ENCODE assay signal across 7 cellular contexts in the genomic region with DNA sequence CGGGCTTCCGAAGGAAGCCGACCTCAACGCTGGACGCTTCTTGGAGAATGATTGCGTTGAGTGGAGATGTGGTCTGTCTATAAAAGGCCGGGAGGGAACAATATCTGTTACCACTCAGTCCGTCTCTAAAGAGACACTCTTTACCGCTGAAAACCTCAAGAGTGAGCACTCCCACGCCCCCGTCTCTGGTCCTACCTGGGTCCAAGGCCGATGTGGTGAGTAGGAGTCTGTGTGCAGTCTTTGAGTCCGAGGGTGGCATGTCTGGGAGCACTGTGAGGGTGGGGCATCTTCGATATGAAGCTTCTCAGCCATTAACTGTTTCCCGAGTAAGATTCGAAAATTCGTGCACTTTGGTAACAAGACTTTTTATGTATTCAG. TPM values are rescaled to one million over a fixed set of nuclear protein-coding genes. Genes with fewer than 3 reads are reported as not detected.
DNase-seq lines count a peak whose midpoint lies in the region; ATAC-seq and TF ChIP-seq lines count a peak whose summit lies in the region.

No MANE protein-coding gene starts in this region.

- H3K27ac ChIP-seq in coronary artery: peak overlapping the region; percentile 51 to 81

- peak overlapping the region; percentile 82 to 86 (median 84) for H3K4me3 Mint-ChIP-seq in T-cell
- H3K4me3 Mint-ChIP-seq in stimulated activated naive CD8-positive, alpha-beta T cell treated with anti-CD3 and anti-CD28 coated beads, Interleukin-15, amount 100 ng/mL, for 72 hours: peak overlapping the region; percentile 85 to 88

- CTCF ChIA-PET in T-cell (lab: Charles Lee): no interaction called here

- no peaks in the 10 kb centered on the region for H3K27me3 Mint-ChIP-seq in T-cell
- H3K27me3 Mint-ChIP-seq in stimulated activated naive CD8-positive, alpha-beta T cell treated with anti-CD3 and anti-CD28 coated beads, Interleukin-15, amount 100 ng/mL, for 72 hours: no peaks in the 10 kb centered on the region

- peak overlapping the region; percentile 80 to 86 for H3K27ac Mint-ChIP-seq in T-cell
- peak overlapping the region; percentile 37 to 47 for H3K27ac Mint-ChIP-seq in stimulated activated naive CD8-positive, alpha-beta T cell treated with anti-CD3 and anti-CD28 coated beads, Interleukin-15, amount 100 ng/mL, for 72 hours

- peaks cover 28% of the 10 kb centered on the region for H3K36me3 Mint-ChIP-seq in T-cell

- peaks cover 21 to 43% (median 30%) of the 10 kb centered on the region in 3 donors for H3K9me3 Mint-ChIP-seq in T-cell
- H3K9me3 Mint-ChIP-seq in stimulated activated naive CD8-positive, alpha-beta T cell treated with anti-CD3 and anti-CD28 coated beads, Interleukin-15, amount 100 ng/mL, for 72 hours: peaks cover 23 to 24% of the 10 kb centered on the region in 2 donors

- DNase-seq in T-cell (peak in 4 of 34 experiments; percentile 1 to 14 (median 3)), coronary artery (ENCODE audit: low spot score) (no peak), medulla oblongata (ENCODE audit: extremely low spot score) (peak; percentile 17), HT-29 (ENCODE audit: low spot score) (no peak)
- peak in 1 of 2 donors; percentile 29 for DNase-seq in stimulated activated naive CD8-positive, alpha-beta T cell treated with anti-CD3 and anti-CD28 coated beads, Interleukin-15, amount 100 ng/mL, for 72 hours

- POLR2A ChIA-PET in T-cell (lab: Charles Lee): no interaction called here

- ATAC-seq in GM18502 (IDR thresholded peaks at IDR 0.05; ENCODE audit: poor library complexity, unreplicated experiment) (peak; percentile 25), HG03103 (IDR thresholded peaks at IDR 0.05; ENCODE audit: low read depth, unreplicated experiment) (peak; percentile 15), T-cell (replicated peaks in 1 of 4) (peak; percentile 27 to 44 (median 36))
- ATAC-seq in stimulated activated naive CD8-positive, alpha-beta T cell treated with anti-CD3 and anti-CD28 coated beads, Interleukin-15, amount 100 ng/mL, for 72 hours: peak; percentile 47

- H3K4me1 Mint-ChIP-seq in T-cell: peaks cover 21 to 26% (median 25%) of the 10 kb centered on the region in 3 donors
- peaks cover 23% of the 10 kb centered on the region for H3K4me1 Mint-ChIP-seq in stimulated activated naive CD8-positive, alpha-beta T cell treated with anti-CD3 and anti-CD28 coated beads, Interleukin-15, amount 100 ng/mL, for 72 hours

- TF ChIP-seq CTCF in coronary artery (IDR thresholded peaks at IDR 0.05): no peak

- H3K4me3 ChIP-seq in coronary artery: peak overlapping the region; percentile 92

RNA-seq across cellular contexts. Expression of gene ZFP69, which starts 0.6 kb away (rescaled TPM):
- 1 to 10 TPM; 3.9 to 4.5 (median 4.1) TPM for total RNA-seq in T-cell
- total RNA-seq in HT-29 (2014; rRNA removed; shearing (Covaris generic)): 0.20 and 0.37 TPM in 2 replicates

RNA-seq across cellular contexts. Expression of gene ZFP69B, which starts 27.4 kb away (rescaled TPM):
- 10 to 100 TPM in 2 of 5 donors, 1 to 10 TPM in 3; 3.1 to 12.5 (median 7.5) TPM for total RNA-seq in T-cell
- 0.57 and 1.3 TPM in 2 replicates for total RNA-seq in HT-29 (2014; rRNA removed; shearing (Covaris generic))

RNA-seq across cellular contexts. Expression of gene EXO5, which starts 30.9 kb away (rescaled TPM):
- 10 to 100 TPM in 4 of 5 donors, 1 to 10 TPM in 1; 6.9 to 12.1 (median 10.6) TPM for total RNA-seq in T-cell
- 7.7 and 8.7 TPM in 2 replicates for total RNA-seq in HT-29 (2014; rRNA removed; shearing (Covaris generic))

RNA-seq across cellular contexts. Expression of gene ZNF684, which starts 53.8 kb away (rescaled TPM):
- total RNA-seq in T-cell: 1 to 10 TPM; 2.4 to 6.0 (median 4.5) TPM
- total RNA-seq in HT-29 (2014; rRNA removed; shearing (Covaris generic)): 1.2 and 1.4 TPM in 2 replicates
